18 cellular contexts compared by ENCODE assay signal in genomic region chr3:30169459-30169858, GRCh38.
"Had no signal": no experiment of that assay in that cellular context is flagged by ENCODE, and none has a peak within 500 bp of the region (broad histone marks: within the 10 kb centered on the region; RNA-seq: fewer than 3 reads in every experiment).

No MANE protein-coding gene starts in this region.

- DNase-seq: naive thymus-derived CD8-positive, alpha-beta T cell; nephron progenitor cell; nucleus accumbens; pancreas; right cardiac atrium; right lobe of liver; sigmoid colon; small intestine; stimulated activated CD4-positive, alpha-beta T cell treated with anti-CD3 and anti-CD28 coated beads, Interleukin-15, amount 100 ng/mL, for 24 hours; stimulated activated CD4-positive, alpha-beta T cell treated with anti-CD3 and anti-CD28 coated beads, Interleukin-2, amount 100 ng/mL, for 24 hours; stimulated activated CD4-positive, alpha-beta T cell treated with anti-CD3 and anti-CD28 coated beads, Interleukin-2, amount 100 ng/mL, for 48 hours; stimulated activated CD4-positive, alpha-beta T cell treated with anti-CD3 and anti-CD28 coated beads, Interleukin-4, amount 100 ng/mL, for 24 hours; stimulated activated naive B cell treated with anti-CD40 and anti-IgM and Interleukin-4, amounts not matched to agents 10 μg/mL and 1 μg/mL and 100 μg/mL, for 72 hours; stimulated activated naive CD4-positive, alpha-beta T cell treated with Interleukin-2 at 50 U/mL for 16 hours; stomach; thyroid gland; trophoblast cell; upper lobe of left lung had no signal
